Comparison of ENCODE assay signal across 22 cellular contexts in the genomic region with DNA sequence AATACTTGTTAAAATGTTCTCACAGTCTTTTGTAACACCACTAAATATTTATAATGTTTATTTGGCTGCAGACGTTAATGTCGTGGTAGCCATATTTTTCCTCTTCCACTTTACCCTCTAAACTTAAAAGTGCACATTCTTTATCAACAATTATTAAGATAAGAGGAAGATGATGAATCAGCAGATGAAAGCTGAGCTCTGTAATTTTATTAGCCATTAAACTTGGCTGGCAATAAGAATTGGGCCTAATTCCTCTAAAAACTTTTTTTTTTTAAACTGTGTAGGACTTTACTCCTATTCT.
DNase-seq lines count a peak whose midpoint lies in the region; ATAC-seq, FAIRE-seq and TF ChIP-seq lines count a peak whose summit lies in the region.
"Had no signal": no experiment of that assay in that cellular context is flagged by ENCODE, and none has a peak within 500 bp of the region (broad histone marks: within the 10 kb centered on the region; RNA-seq: fewer than 3 reads in every experiment).

No MANE protein-coding gene starts in this region.

- DNase-seq in EH (ENCODE audit: low read depth) (peak; percentile 52), ascending aorta (ENCODE audit: low spot score in 2 of 2) (no peak), hepatocyte (ENCODE audit: low spot score) (no peak), small intestine (peak; percentile 40), head of caudate nucleus (no peak), SIG-M5 treated with dmso at 0.1 percent for 504 hours (lab: John Stamatoyannopoulos, UW; ENCODE audit: unreplicated experiment) (no peak)
- DNase-seq: AML-193; Calu3; CD4-positive, alpha-beta T cell; DMS79; NCI-H1092 treated with DMSO at 0.1 percent for 48 hours; NCI-H1694; NCI-H2107; NCI-H345 had no signal

- peaks cover 9 to 49% of the 10 kb centered on the region in 2 donors for H3K4me1 ChIP-seq in ascending aorta
- peaks cover 16% of the 10 kb centered on the region for H3K4me1 ChIP-seq in hepatocyte (ENCODE audit: insufficient read depth)
- peaks cover 4 to 9% of the 10 kb centered on the region in 2 donors for H3K4me1 ChIP-seq in small intestine (ENCODE audit: control insufficient read depth in 2 of 2, insufficient read depth in 1 of 2, low read depth in 1 of 2, low read length in 1 of 2)

- intact Hi-C loops in ascending aorta (cut with DNase I), result no loop called here
- intact Hi-C loops in head of caudate nucleus (cut with DNase I), result no loop called here

- H4K20me1 ChIP-seq in hepatocyte (ENCODE audit: insufficient read depth, poor library complexity, severe bottlenecking), result no peaks in the 10 kb centered on the region

- H2AFZ ChIP-seq in hepatocyte, result no peak overlapping the region

- no peaks in the 10 kb centered on the region for H3K79me2 ChIP-seq in hepatocyte

- no peaks in the 10 kb centered on the region for H3K27me3 ChIP-seq in ascending aorta
- no peaks in the 10 kb centered on the region for H3K27me3 ChIP-seq in hepatocyte
- H3K27me3 ChIP-seq in small intestine (ENCODE audit: control insufficient read depth in 2 of 2, insufficient read depth in 2 of 2, low read length in 2 of 2), result no peaks in the 10 kb centered on the region

- no peak for ATAC-seq in HG02610 (IDR thresholded peaks at IDR 0.05; ENCODE audit: unreplicated experiment)
- ATAC-seq in HG03135 (IDR thresholded peaks at IDR 0.05; ENCODE audit: unreplicated experiment), result no peak
- ATAC-seq: HCT116, Panc1, Right ventricle myocardium inferior had no signal

- H3K4me3 ChIP-seq in ascending aorta, result no peak overlapping the region
- no peak overlapping the region for H3K4me3 ChIP-seq in hepatocyte
- H3K4me3 ChIP-seq in small intestine (ENCODE audit: low read depth in 1 of 2, low read length in 2 of 2), result no peak overlapping the region

- H3K36me3 ChIP-seq in ascending aorta (no peaks in the 10 kb centered on the region), hepatocyte (replicated peaks; ENCODE audit: insufficient read depth, low read depth) (no peaks in the 10 kb centered on the region), small intestine (ENCODE audit: control insufficient read depth in 2 of 2, insufficient read depth in 2 of 2, low read length in 2 of 2) (no peaks in the 10 kb centered on the region)

- no peaks in the 10 kb centered on the region for H3K9me2 ChIP-seq in hepatocyte (replicated peaks; ENCODE audit: insufficient read depth)

- 29% methylated on average over 2 of the region's 2 CpGs for WGBS in hepatocyte (ENCODE audit: low lambda C conversion rate, missing lambda C conversion rate)
- 9 to 32% (median 28%) methylated on average over 2 of the region's 2 CpGs for WGBS in small intestine, 3 donors

- no peak for FAIRE-seq in small intestine (lab: Jason Lieb, UNC)
- FAIRE-seq: G401.6, GM12892, GM19239 had no signal

- H3K4me2 ChIP-seq in hepatocyte, result peak overlapping the region; percentile 21

- TF ChIP-seq CTCF in ascending aorta (IDR thresholded peaks at IDR 0.05) (no peak), hepatocyte (IDR thresholded peaks at IDR 0.05; ENCODE audit: poor library complexity) (no peak)

- peak overlapping the region; percentile 80 to 86 for H3K27ac ChIP-seq in ascending aorta
- peak overlapping the region; percentile 53 for H3K27ac ChIP-seq in hepatocyte
- no peak overlapping the region for H3K27ac ChIP-seq in small intestine (ENCODE audit: low read depth in 1 of 2, low read length in 1 of 2)

- H3K9me3 ChIP-seq in ascending aorta (no peaks in the 10 kb centered on the region), hepatocyte (ENCODE audit: low read depth) (no peaks in the 10 kb centered on the region), small intestine (ENCODE audit: control insufficient read depth, low read depth) (no peaks in the 10 kb centered on the region)

Comparison
In these comparisons a context has a peak if more than half of its experiments do, and no peak if none do; other contexts are left out.
1. DNase-seq: peak in EH (single experiment) and small intestine (single experiment); none in ascending aorta (0 of 2), hepatocyte (single experiment), head of caudate nucleus (0 of 42) and SIG-M5 treated with dmso at 0.1 percent for 504 hours (single experiment).
2. H3K27ac ChIP-seq: peak in ascending aorta (2 of 2) and hepatocyte (single experiment); none in small intestine (0 of 2).